Comparison of ENCODE assay signal across 32 cellular contexts in the genomic region with DNA sequence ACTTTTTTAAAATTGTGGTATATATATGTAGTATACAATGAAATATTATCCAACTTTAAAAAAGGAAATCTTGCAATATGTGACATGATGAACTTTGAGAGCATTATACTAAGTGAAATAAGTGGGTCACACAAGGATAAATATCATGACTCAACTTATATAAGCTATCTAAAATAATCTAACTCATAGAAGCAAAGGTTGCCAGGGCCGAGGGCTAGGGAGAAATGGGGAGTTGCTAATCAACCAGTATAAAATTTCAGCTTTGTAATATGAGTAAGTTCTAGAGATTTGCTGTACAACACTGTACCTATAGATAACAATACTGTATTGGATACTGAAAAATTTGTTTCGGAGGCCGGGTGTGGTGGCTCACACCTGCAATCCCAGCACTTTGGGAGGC.
"Had no signal": no experiment of that assay in that cellular context is flagged by ENCODE, and none has a peak within 500 bp of the region (broad histone marks: within the 10 kb centered on the region; RNA-seq: fewer than 3 reads in every experiment).

No MANE protein-coding gene starts in this region.

- H3K27ac Mint-ChIP-seq: activated CD4-positive, alpha-beta memory T cell treated with anti-CD3 and anti-CD28 coated beads, Interleukin-2, amount 10 ng/mL, durations not matched to agents 7 days and 5 days; activated CD8-positive, alpha-beta memory T cell treated with anti-CD3 and anti-CD28 coated beads, Interleukin-2, amount 10 ng/mL, durations not matched to agents 7 days and 5 days; activated naive CD4-positive, alpha-beta T cell treated with anti-CD3 and anti-CD28 coated beads, Interleukin-2, amount 10 ng/mL, durations not matched to agents 7 days and 5 days; activated naive CD8-positive, alpha-beta T cell; activated naive CD8-positive, alpha-beta T cell treated with anti-CD3 and anti-CD28 coated beads, Interleukin-2, amount 50 U/mL, for 24 hours; brain had no signal

- H3K27ac ChIP-seq: SJSA1, VCaP had no signal

- H3K9me3 ChIP-seq: Peyer's patch, SJSA1, SK-N-SH had no signal

- H3K36me3 ChIP-seq: Peyer's patch, SJSA1 had no signal

- H3K4me3 ChIP-seq: Peyer's patch, SJSA1 had no signal

- H3K4me3 Mint-ChIP-seq: activated CD4-positive, alpha-beta memory T cell treated with anti-CD3 and anti-CD28 coated beads, Interleukin-2, amount 10 ng/mL, durations not matched to agents 7 days and 5 days; activated CD8-positive, alpha-beta memory T cell treated with anti-CD3 and anti-CD28 coated beads, Interleukin-2, amount 10 ng/mL, durations not matched to agents 7 days and 5 days; activated naive CD4-positive, alpha-beta T cell treated with anti-CD3 and anti-CD28 coated beads, Interleukin-2, amount 10 ng/mL, durations not matched to agents 7 days and 5 days; activated naive CD8-positive, alpha-beta T cell; activated naive CD8-positive, alpha-beta T cell treated with anti-CD3 and anti-CD28 coated beads, Interleukin-2, amount 50 U/mL, for 24 hours; brain had no signal

- H3K27me3 ChIP-seq: Peyer's patch, SJSA1 had no signal

- H3K36me3 Mint-ChIP-seq: brain had no signal

- H3K27me3 Mint-ChIP-seq: activated CD4-positive, alpha-beta memory T cell treated with anti-CD3 and anti-CD28 coated beads, Interleukin-2, amount 10 ng/mL, durations not matched to agents 7 days and 5 days; activated CD8-positive, alpha-beta memory T cell treated with anti-CD3 and anti-CD28 coated beads, Interleukin-2, amount 10 ng/mL, durations not matched to agents 7 days and 5 days; activated naive CD4-positive, alpha-beta T cell treated with anti-CD3 and anti-CD28 coated beads, Interleukin-2, amount 10 ng/mL, durations not matched to agents 7 days and 5 days; activated naive CD8-positive, alpha-beta T cell; activated naive CD8-positive, alpha-beta T cell treated with anti-CD3 and anti-CD28 coated beads, Interleukin-2, amount 50 U/mL, for 24 hours; brain had no signal

- DNase-seq: activated CD4-positive, alpha-beta memory T cell treated with anti-CD3 and anti-CD28 coated beads, Interleukin-2, amount 10 ng/mL, durations not matched to agents 7 days and 5 days; activated CD4-positive, alpha-beta T cell treated with anti-CD3 and anti-CD28 coated beads for 1 hour; activated CD4-positive, alpha-beta T cell treated with anti-CD3 and anti-CD28 coated beads for 48 hours; activated CD4-positive, CD25-positive, alpha-beta regulatory T cell; activated CD8-positive, alpha-beta memory T cell treated with anti-CD3 and anti-CD28 coated beads for 24 hours; activated CD8-positive, alpha-beta memory T cell treated with anti-CD3 and anti-CD28 coated beads, Interleukin-2, amount 10 ng/mL, durations not matched to agents 7 days and 5 days; activated CD8-positive, alpha-beta memory T cell treated with anti-CD3 and anti-CD28 coated beads, Interleukin-2, amount 50 U/mL, for 48 hours; activated effector memory CD4-positive, alpha-beta T cell treated with Interleukin-2 at 50 U/mL for 16 hours; activated naive CD4-positive, alpha-beta T cell treated with anti-CD3 and anti-CD28 coated beads, Interleukin-2, amount 10 ng/mL, durations not matched to agents 7 days and 5 days; activated naive CD8-positive, alpha-beta T cell treated with anti-CD3 and anti-CD28 coated beads, Interleukin-2, amount 50 U/mL, for 24 hours; activated T-cell treated with anti-CD3 and anti-CD28 coated beads, Interleukin-2, amount 50 U/mL, for 48 hours; anterior cingulate cortex; caudate nucleus; cerebellar nuclear complex; Karpas-422; NCI-H1105; NCI-H1417 treated with DMSO at 0.1 percent for 48 hours; NCI-H187 treated with DMSO at 0.1 percent for 48 hours; NCI-H2081 treated with DMSO at 0.1 percent for 48 hours; NCI-H226; NCI-H446 treated with DMSO at 0.1 percent for 48 hours; NCI-H524; Peyer's patch; RPMI8226; SHP77 treated with DMSO at 0.1 percent for 48 hours; SK-N-SH; T-helper 2 cell; T-helper 9 cell had no signal

- ATAC-seq: activated CD8-positive, alpha-beta memory T cell treated with anti-CD3 and anti-CD28 coated beads, Interleukin-2, amount 10 ng/mL, durations not matched to agents 7 days and 5 days; activated naive CD8-positive, alpha-beta T cell treated with anti-CD3 and anti-CD28 coated beads, Interleukin-2, amount 50 U/mL, for 24 hours had no signal
